18 cellular contexts compared by ENCODE assay signal in genomic region chr13:61406275-61406674, GRCh38. TPM values are rescaled to one million over a fixed set of nuclear protein-coding genes. Genes with fewer than 3 reads are reported as not detected.
A peak's percentile ranks its signal among the peaks of the same experiment; 100 is the strongest.
DNase-seq lines count a peak whose midpoint lies in the region; ATAC-seq and TF ChIP-seq lines count a peak whose summit lies in the region.
"Had no signal": no experiment of that assay in that cellular context is flagged by ENCODE, and none has a peak within 500 bp of the region (broad histone marks: within the 10 kb centered on the region; RNA-seq: fewer than 3 reads in every experiment).

No MANE protein-coding gene starts in this region.

- no peaks in the 10 kb centered on the region for H3K36me3 Mint-ChIP-seq in CD8-positive, alpha-beta memory T cell
- H3K36me3 Mint-ChIP-seq: CD8-positive, alpha-beta T cell had no signal

- no peaks in the 10 kb centered on the region for H3K79me2 ChIP-seq in MM.1S (ENCODE audit: low read length)
- H3K79me2 ChIP-seq in mammary epithelial cell (ENCODE audit: insufficient read depth, low read length) = no peaks in the 10 kb centered on the region

- no peaks in the 10 kb centered on the region for H3K27me3 Mint-ChIP-seq in CD8-positive, alpha-beta memory T cell

- H4K20me1 ChIP-seq in MM.1S (ENCODE audit: insufficient read depth, low read length) = no peaks in the 10 kb centered on the region
- H4K20me1 ChIP-seq in mammary epithelial cell (ENCODE audit: insufficient read depth, low read length) = no peaks in the 10 kb centered on the region

- H3K4me1 ChIP-seq in MM.1S (ENCODE audit: low read length) (peaks cover 9% of the 10 kb centered on the region; the same call in 1 of the 2 replicates), mucosa of descending colon (ENCODE audit: low read depth) (no peaks in the 10 kb centered on the region), mammary epithelial cell (ENCODE audit: insufficient read depth, low read length) (no peaks in the 10 kb centered on the region)
- H3K4me1 ChIP-seq in CD8-positive, alpha-beta memory T cell (ENCODE audit: insufficient read depth, low read length) = no peaks in the 10 kb centered on the region

- no TSS peak for BruUV-seq in mammary epithelial cell (replicated peaks; lab: Mats Ljungman, UMichigan)

- CTCF ChIA-PET in mammary epithelial cell (lab: Charles Lee; ENCODE audit: low non-redundant PET) = no interaction called here
- CTCF ChIA-PET in CD8-positive, alpha-beta memory T cell (lab: Charles Lee) = no interaction called here

- H3K4me2 ChIP-seq in MM.1S (ENCODE audit: low read depth, low read length) = no peak overlapping the region
- H3K4me2 ChIP-seq in mammary epithelial cell (ENCODE audit: insufficient read depth, low read depth, low read length) = no peak overlapping the region

- H3K27ac ChIP-seq in MM.1S (ENCODE audit: low read length) = no peak overlapping the region
- no peak overlapping the region for H3K27ac ChIP-seq in mammary epithelial cell (ENCODE audit: insufficient read depth, low read depth, low read length)
- H3K27ac ChIP-seq in CD8-positive, alpha-beta memory T cell (ENCODE audit: low read depth, low read length) = no peak overlapping the region

- H3F3A ChIP-seq in MM.1S (ENCODE audit: insufficient read depth, low read length) = no peaks in the 10 kb centered on the region

- intact Hi-C loops in mucosa of descending colon (cut with DNase I, micrococcal nuclease) = no loop called here
- intact Hi-C loops in mammary epithelial cell (cut with micrococcal nuclease) = no loop called here

- H3K36me3 ChIP-seq in MM.1S (replicated peaks; ENCODE audit: insufficient read depth, low read length) (no peaks in the 10 kb centered on the region), mucosa of descending colon (ENCODE audit: low read depth) (no peaks in the 10 kb centered on the region), mammary epithelial cell (ENCODE audit: insufficient read depth, low read length) (no peaks in the 10 kb centered on the region)
- no peaks in the 10 kb centered on the region for H3K36me3 ChIP-seq in CD8-positive, alpha-beta memory T cell (ENCODE audit: insufficient read depth, low read length)

- DNase-seq in NCI-H1417 (lab: John Stamatoyannopoulos, UW) (peak in 2 of 3 experiments; percentile 66 to 78), NCI-H1417 treated with DMSO at 0.1 percent for 48 hours (lab: John Stamatoyannopoulos, UW) (no peak), MM.1S (peak; percentile 53), OCI-M1 (lab: John Stamatoyannopoulos, UW) (peak; percentile 68), mucosa of descending colon (no peak), mammary epithelial cell (no peak)
- no peak for DNase-seq in CD8-positive, alpha-beta memory T cell
- DNase-seq: CD8-positive, alpha-beta T cell; KBM-7; NCI-H1048; NCI-H1694 treated with DMSO at 0.1 percent for 48 hours; NCI-H524; NK-92 treated with Interleukin-12 subunit alpha and Interleukin-12 subunit beta, amount 100 ng/mL, for 24 hours; RPMI8226 had no signal

- 72% methylated on average over 1 of the region's 1 CpG for WGBS in mammary epithelial cell (ENCODE audit: low coverage, missing lambda C conversion rate)

- H3K27me3 ChIP-seq in MM.1S (replicated peaks; ENCODE audit: insufficient read depth, low read length) (no peaks in the 10 kb centered on the region), mammary epithelial cell (ENCODE audit: insufficient read depth, low read length) (no peaks in the 10 kb centered on the region)
- no peaks in the 10 kb centered on the region for H3K27me3 ChIP-seq in CD8-positive, alpha-beta memory T cell (ENCODE audit: insufficient read depth, low read length, poor library complexity, severe bottlenecking)

- peaks cover 0 to 19% (median under 1%) of the 10 kb centered on the region in 5 donors for H3K9me3 Mint-ChIP-seq in CD8-positive, alpha-beta memory T cell
- H3K9me3 Mint-ChIP-seq: T-helper 2 cell treated with Interferon-gamma antibody and Interleukin-4, amounts not matched to agents 5 μg/mL and 100 μg/mL, for 36 hours had no signal

- no peaks in the 10 kb centered on the region for H3K4me1 Mint-ChIP-seq in CD8-positive, alpha-beta memory T cell

- dilution Hi-C loops in mammary epithelial cell (cut with HindIII; ENCODE audit: low sequenced_read_pairs) = no loop called here

- no peak for TF ChIP-seq CTCF in MM.1S (IDR thresholded peaks at IDR 0.05; ENCODE audit: low read length)
- no peak for TF ChIP-seq CTCF in mucosa of descending colon (IDR thresholded peaks at IDR 0.05)
- no peak for TF ChIP-seq CTCF in mammary epithelial cell (conservative IDR thresholded peaks at IDR 0.05 in 1 of 2, IDR thresholded peaks at IDR 0.05 in 1 of 2; ENCODE audit: extremely low read depth in 1 of 2, insufficient read depth in 1 of 2, low read depth in 1 of 2, low read length in 2 of 2)

- no peak overlapping the region for H3K4me3 Mint-ChIP-seq in CD8-positive, alpha-beta memory T cell
- H3K4me3 Mint-ChIP-seq: CD8-positive, alpha-beta T cell; T-helper 2 cell treated with Interferon-gamma antibody and Interleukin-4, amounts not matched to agents 5 μg/mL and 100 μg/mL, for 36 hours had no signal

- ATAC-seq in mucosa of descending colon (peak; percentile 24), HG03571 (IDR thresholded peaks at IDR 0.05; ENCODE audit: unreplicated experiment) (no peak)
- ATAC-seq: CD8-positive, alpha-beta T cell had no signal

- H2AFZ ChIP-seq in MM.1S (ENCODE audit: low read length) = no peak overlapping the region
- H2AFZ ChIP-seq in mammary epithelial cell (ENCODE audit: low read depth, low read length) = no peak overlapping the region

- no peak overlapping the region for H3K9ac ChIP-seq in MM.1S (ENCODE audit: low read length)
- no peak overlapping the region for H3K9ac ChIP-seq in mammary epithelial cell (ENCODE audit: insufficient read depth, low read length)

- no peak overlapping the region for H3K27ac Mint-ChIP-seq in CD8-positive, alpha-beta memory T cell
- H3K27ac Mint-ChIP-seq: CD8-positive, alpha-beta T cell; T-helper 2 cell treated with Interferon-gamma antibody and Interleukin-4, amounts not matched to agents 5 μg/mL and 100 μg/mL, for 36 hours had no signal

- POLR2A ChIA-PET in CD8-positive, alpha-beta memory T cell (lab: Charles Lee) = no interaction called here

- in situ Hi-C loops in mammary epithelial cell (cut with MboI; ENCODE audit: low sequenced_read_pairs in 2 of 2) = loop anchor here (5.0 to 25.0 kb wide), 2 partner anchors 754 to 769 kb away; no protein-coding TSS in a partner anchor

- H3K9me3 ChIP-seq in MM.1S (replicated peaks; ENCODE audit: insufficient read depth, low read length) = no peaks in the 10 kb centered on the region
- H3K9me3 ChIP-seq in mucosa of descending colon = no peaks in the 10 kb centered on the region
- H3K9me3 ChIP-seq in mammary epithelial cell (replicated peaks; ENCODE audit: insufficient read depth, low read length) = no peaks in the 10 kb centered on the region
- H3K9me3 ChIP-seq in CD8-positive, alpha-beta memory T cell (ENCODE audit: low read length) = no peaks in the 10 kb centered on the region

- no peak overlapping the region for H3K4me3 ChIP-seq in MM.1S (ENCODE audit: low read length)
- no peak overlapping the region for H3K4me3 ChIP-seq in mucosa of descending colon
- no peak overlapping the region for H3K4me3 ChIP-seq in mammary epithelial cell (replicated peaks in 1 of 3; ENCODE audit: insufficient read depth in 1 of 3, low read depth in 2 of 3, low read length in 3 of 3)
- no peak overlapping the region for H3K4me3 ChIP-seq in CD8-positive, alpha-beta memory T cell (ENCODE audit: low read length)

- H3K9me2 ChIP-seq in MM.1S (replicated peaks; ENCODE audit: insufficient read depth, low read length) = no peaks in the 10 kb centered on the region

RNA-seq across cellular contexts. Expression of gene PCDH20, which starts 9.4 kb away (rescaled TPM):
- 10 to 100 TPM in 1 of 3 donors, 1 to 10 TPM in 2; 2.2 to 12.5 (median 6.3) TPM for total RNA-seq in mucosa of descending colon
- not detected for total RNA-seq in mammary epithelial cell
- polyA plus RNA-seq in mammary epithelial cell = not detected
- not detected for polyA minus RNA-seq in mammary epithelial cell
- not detected for total RNA-seq in CD8-positive, alpha-beta memory T cell
- not detected for polyA plus RNA-seq in CD8-positive, alpha-beta memory T cell
- total RNA-seq: A172; CD8-positive, alpha-beta T cell had no signal
- polyA plus RNA-seq: BJ had no signal

Comparison
In these comparisons a context has a peak if more than half of its experiments do, and no peak if none do; other contexts are left out.
1. DNase-seq: peak in NCI-H1417 (2 of 3), MM.1S (single experiment) and OCI-M1 (single experiment); none in NCI-H1417 treated with DMSO at 0.1 percent for 48 hours (single experiment), mucosa of descending colon (0 of 3), mammary epithelial cell (single experiment) and CD8-positive, alpha-beta memory T cell (0 of 5).